Comparison of ENCODE assay signal across 17 cellular contexts in genomic region chrX:51779306-51779705, GRCh38. TPM values are rescaled to one million over a fixed set of nuclear protein-coding genes. Genes with fewer than 3 reads are reported as not detected.
A peak's percentile ranks its signal among the peaks of the same experiment; 100 is the strongest.
DNase-seq lines count a peak whose midpoint lies in the region; FAIRE-seq and TF ChIP-seq lines count a peak whose summit lies in the region.
"Had no signal": no experiment of that assay in that cellular context is flagged by ENCODE, and none has a peak within 500 bp of the region (broad histone marks: within the 10 kb centered on the region; RNA-seq: fewer than 3 reads in every experiment).

No MANE protein-coding gene starts in this region.

- peak overlapping the region; percentile 53 for H3K4ac ChIP-seq in H1 (replicated peaks; ENCODE audit: insufficient read length, low read depth, low read length)

- no peak overlapping the region for H4K91ac ChIP-seq in H1 (replicated peaks; ENCODE audit: insufficient read length, low read length)

- H3K27me3 ChIP-seq in HUES48 (ENCODE audit: control insufficient read depth, insufficient read depth, low read length) (no peaks in the 10 kb centered on the region), H1 (replicated peaks in 1 of 4; ENCODE audit: control insufficient read depth in 3 of 4, extremely low read depth in 1 of 4, insufficient read depth in 3 of 4, low read length in 3 of 4) (no peaks in the 10 kb centered on the region)

- H3K79me2 ChIP-seq in H1 (ENCODE audit: control insufficient read depth in 1 of 2, insufficient read depth in 2 of 2, low read length in 2 of 2) = no peaks in the 10 kb centered on the region

- no peak overlapping the region for H2AK5ac ChIP-seq in H1 (ENCODE audit: low read depth, low read length)

- TF ChIP-seq RAD21 in H1 (IDR thresholded peaks at IDR 0.05 in 1 of 2, conservative IDR thresholded peaks at IDR 0.05 in 1 of 2; ENCODE audit: low read depth in 2 of 2, low read length in 2 of 2) = no peak

- no peak overlapping the region for H2BK5ac ChIP-seq in H1 (ENCODE audit: low read depth, low read length)

- POLR2A ChIA-PET in H1 (lab: Charles Lee; ENCODE audit: partially characterized antibody) = no interaction called here

- H3K4me3 ChIP-seq in HUES48 (ENCODE audit: low read depth, low read length) (no peak overlapping the region), H1 (ENCODE audit: extremely low read depth in 1 of 4, insufficient read depth in 2 of 4, low read depth in 3 of 4, low read length in 4 of 4) (no peak overlapping the region)
- H3K4me3 ChIP-seq: GM12878 had no signal

- H4K8ac ChIP-seq in H1 (ENCODE audit: extremely low read depth, insufficient read depth, low read length) = no peak overlapping the region

- H3K23ac ChIP-seq in H1 (ENCODE audit: insufficient read length) = no peak overlapping the region

- CTCF ChIA-PET in H1 (lab: Charles Lee; ENCODE audit: partially characterized antibody) = no interaction called here

- no peak overlapping the region for H2BK15ac ChIP-seq in H1 (ENCODE audit: low read length)

- H3K79me1 ChIP-seq in H1 (ENCODE audit: low read depth, low read length) = no peaks in the 10 kb centered on the region

- no peak overlapping the region for H2BK120ac ChIP-seq in H1 (replicated peaks; ENCODE audit: low read depth, low read length)

- no peak overlapping the region for H3K4me2 ChIP-seq in H1 (ENCODE audit: insufficient read depth in 1 of 2, low read depth in 2 of 2, low read length in 2 of 2)

- H3K14ac ChIP-seq in H1 (ENCODE audit: insufficient read length) = no peak overlapping the region

- no peak for TF ChIP-seq CTCF in H1 (IDR thresholded peaks at IDR 0.05; ENCODE audit: control extremely low read depth in 1 of 3, insufficient read depth in 1 of 3, low read depth in 1 of 3, low read length in 3 of 3)

- H2BK20ac ChIP-seq in H1 (ENCODE audit: low read length) = no peak overlapping the region; the same call in 1 of the 2 replicates

- no peaks in the 10 kb centered on the region for H4K20me1 ChIP-seq in H1 (replicated peaks in 1 of 2; ENCODE audit: control insufficient read depth in 1 of 2, insufficient read depth in 2 of 2, low read length in 2 of 2)

- H3K9ac ChIP-seq in HUES48 (ENCODE audit: low read depth, low read length) (no peak overlapping the region), H1 (replicated peaks in 1 of 4; ENCODE audit: extremely low read depth in 1 of 4, low read depth in 3 of 4, low read length in 3 of 4) (no peak overlapping the region)

- H2BK12ac ChIP-seq in H1 (ENCODE audit: low read depth, low read length) = no peak overlapping the region

- DNase-seq in Daoy (ENCODE audit: low read depth) = peak; percentile 6
- DNase-seq in H1 (ENCODE audit: low read depth in 1 of 2, low spot score in 2 of 2) = no peak
- peak; percentile 25 for DNase-seq in kidney tubule cell (ENCODE audit: low spot score)
- no peak for DNase-seq in stimulated activated CD4-positive, alpha-beta T cell treated with anti-CD3 and anti-CD28 coated beads, Interleukin-4, amount 100 ng/mL, for 1 hour
- DNase-seq in NCI-H2081 treated with DMSO at 0.1 percent for 48 hours (lab: John Stamatoyannopoulos, UW) = no peak
- DNase-seq in cerebellum (ENCODE audit: low spot score) = no peak
- DNase-seq: Caco-2; CD8-positive, alpha-beta memory T cell; DMS53; GOT3; HCEC 1CT; IMR-90; KBM-7 had no signal

- FAIRE-seq in H1 (lab: Jason Lieb, UNC) = no peak
- FAIRE-seq: GM12878, GM18507 had no signal

- no peaks in the 10 kb centered on the region for H3K23me2 ChIP-seq in H1 (ENCODE audit: low read depth, low read length)

- H2AFZ ChIP-seq in H1 (ENCODE audit: low read length) = no peak overlapping the region

- H3K56ac ChIP-seq in H1 (replicated peaks; ENCODE audit: insufficient read length, low read depth, low read length) = no peak overlapping the region

- no peaks in the 10 kb centered on the region; the same call in 1 of the 2 replicates for H3K9me3 ChIP-seq in HUES48 (ENCODE audit: control insufficient read depth, insufficient read depth, low read length)
- no peaks in the 10 kb centered on the region for H3K9me3 ChIP-seq in H1 (ENCODE audit: insufficient read depth in 2 of 2, low read depth in 1 of 2, low read length in 1 of 2)
- H3K9me3 ChIP-seq: Caco-2 had no signal

- H3K18ac ChIP-seq in H1 (ENCODE audit: extremely low read depth, low read length) = no peak overlapping the region; the same call in 1 of the 2 replicates

- WGBS in H1 (ENCODE audit: extremely low coverage in 1 of 2, insufficient coverage in 1 of 2, insufficient read length in 1 of 2, insufficient replicate concordance in 2 of 2, low coverage in 1 of 2, low lambda C conversion rate in 2 of 2, missing lambda C conversion rate in 1 of 2), 2 experiments = 75% methylated on average over 2 of the region's 3 CpGs; no CpG with 5 or more reads in 1 of the 2 experiments

- H3K36me3 ChIP-seq in HUES48 (ENCODE audit: control insufficient read depth, insufficient read depth, low read length) (no peaks in the 10 kb centered on the region), H1 (ENCODE audit: control insufficient read depth in 2 of 4, insufficient read depth in 4 of 4, low read length in 3 of 4) (no peaks in the 10 kb centered on the region)

- TF ChIP-seq POLR2A in H1 (IDR thresholded peaks at IDR 0.05; ENCODE audit: control extremely low read depth in 1 of 2, low read depth in 2 of 2, low read length in 2 of 2) = no peak

- no peak for TF ChIP-seq EP300 in H1 (IDR thresholded peaks at IDR 0.05; ENCODE audit: borderline replicate concordance in 1 of 2, low read depth in 2 of 2, low read length in 2 of 2)

- H4K5ac ChIP-seq in H1 (ENCODE audit: insufficient read length, low read depth, low read length) = no peak overlapping the region

- peaks cover 32% of the 10 kb centered on the region for H3K4me1 ChIP-seq in HUES48 (ENCODE audit: control insufficient read depth, insufficient read depth, low read length)
- peaks cover 2 to 4% (median 3%) of the 10 kb centered on the region in 4 experiments; a peak in 4 of 7 replicates for H3K4me1 ChIP-seq in H1 (replicated peaks in 1 of 4; ENCODE audit: control insufficient read depth in 3 of 4, insufficient read depth in 4 of 4, low read length in 3 of 4)
- H3K4me1 ChIP-seq: Caco-2 had no signal

- H3K27ac ChIP-seq in HUES48 (ENCODE audit: low read depth, low read length) = peak overlapping the region; percentile 31
- no peak overlapping the region for H3K27ac ChIP-seq in H1 (ENCODE audit: low read depth, low read length)
- H3K27ac ChIP-seq: 22Rv1 had no signal

TF ChIP-seq in H1, 55 proteins besides CTCF, POLR2A, EP300 and RAD21:
- TF ChIP-seq HDAC2 (IDR thresholded peaks at IDR 0.05; ENCODE audit: borderline replicate concordance in 1 of 2, low read depth in 2 of 2, low read length in 2 of 2) = no peak
- TF ChIP-seq CREB1 (IDR thresholded peaks at IDR 0.05) = no peak
- TF ChIP-seq NRF1 (IDR thresholded peaks at IDR 0.05; ENCODE audit: low read depth, low read length) = no peak
- peak; percentile 56; the same call in 1 of the 2 replicates for TF ChIP-seq JUND (IDR thresholded peaks at IDR 0.05; ENCODE audit: low read length)

RNA-seq across cellular contexts. Expression of gene GSPT2, which starts 36.1 kb away (rescaled TPM):
- 7.1 and 7.5 TPM in 2 replicates for total RNA-seq in Daoy (2014; rRNA removed; shearing (Covaris generic))
- total RNA-seq in H1 (2021; fragmentation: NEBNext Ultra II Directional; extraction: Animal tissue kit (Norgen Biotek cat#: 25700)) = 27.7 and 28.2 TPM in 2 replicates
- 9.6 and 10.8 TPM in 2 replicates for polyA plus RNA-seq in H1 (2011; rRNA removed)
- polyA plus RNA-seq in H1 (2011; cell fraction: cytosol; rRNA removed) = 13.0 TPM
- polyA plus RNA-seq in H1 (2011; cell fraction: nucleus; rRNA removed) = 6.6 TPM
- 21.6 to 33.3 TPM (median 22.4 TPM) in 4 replicates for polyA plus RNA-seq in H1 (2012, experiment 1 of 2)
- polyA plus RNA-seq in H1 (2012, experiment 2 of 2) = 5.9 TPM
- polyA plus RNA-seq in H1 (2013, experiment 1 of 2) = 21.6 TPM
- 19.8 TPM for polyA plus RNA-seq in H1 (2013, experiment 2 of 2)
- 5.1 and 8.3 TPM in 2 replicates for polyA minus RNA-seq in H1 (2011; rRNA and poly(A)+ RNA removed)
- 10.3 TPM for polyA minus RNA-seq in H1 (2011; cell fraction: cytosol; rRNA and poly(A)+ RNA removed)
- 8.6 TPM for polyA minus RNA-seq in H1 (2011; cell fraction: nucleus; rRNA and poly(A)+ RNA removed)
- total RNA-seq in cerebellum = 12.7 TPM

Comparison
In these comparisons a context has a peak if more than half of its experiments do, and no peak if none do; other contexts are left out.
1. DNase-seq: peak in Daoy (single experiment) and kidney tubule cell (single experiment); none in H1 (0 of 2), stimulated activated CD4-positive, alpha-beta T cell treated with anti-CD3 and anti-CD28 coated beads, Interleukin-4, amount 100 ng/mL, for 1 hour (single experiment), NCI-H2081 treated with DMSO at 0.1 percent for 48 hours (single experiment) and cerebellum (single experiment).